11 cellular contexts compared by ENCODE assay signal in the genomic region with DNA sequence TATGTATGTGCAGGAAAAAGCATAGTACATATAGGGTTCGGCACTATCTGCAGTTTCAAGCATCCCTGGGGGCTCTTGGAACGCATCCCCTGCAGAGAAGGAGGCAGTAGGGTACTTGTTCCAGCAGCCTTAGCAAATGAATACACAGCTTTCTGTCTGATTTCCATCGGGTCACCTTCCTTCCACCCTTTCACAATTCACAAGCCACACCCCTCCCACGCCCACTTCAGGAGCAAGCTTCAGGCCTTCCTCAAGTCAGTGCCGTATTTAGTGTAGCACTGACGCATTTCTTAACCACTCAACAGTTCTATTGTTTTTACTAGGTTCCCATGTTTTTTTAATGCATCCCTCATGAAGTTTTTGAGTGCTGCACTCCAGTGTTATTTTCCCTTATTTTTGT.
DNase-seq lines count a peak whose midpoint lies in the region; ATAC-seq, FAIRE-seq and TF ChIP-seq lines count a peak whose summit lies in the region.
"Had no signal": no experiment of that assay in that cellular context is flagged by ENCODE, and none has a peak within 500 bp of the region (broad histone marks: within the 10 kb centered on the region; RNA-seq: fewer than 3 reads in every experiment).

No MANE protein-coding gene starts in this region.

- no peaks in the 10 kb centered on the region for H3K36me3 ChIP-seq in cardiac muscle cell
- no peaks in the 10 kb centered on the region for H3K36me3 ChIP-seq in left ventricle myocardium inferior
- H3K36me3 ChIP-seq in neuronal stem cell (replicated peaks in 1 of 2; ENCODE audit: control insufficient read depth in 2 of 2, insufficient read depth in 2 of 2, low read length in 2 of 2) = no peaks in the 10 kb centered on the region

- DNase-seq in cardiac muscle cell (ENCODE audit: low read depth in 1 of 2, low spot score in 1 of 2) = peak; percentile 57 to 81
- no peak for DNase-seq in left ventricle myocardium inferior
- peak; percentile 91 for DNase-seq in NCI-H2227 treated with DMSO at 0.1 percent for 48 hours (lab: John Stamatoyannopoulos, UW)
- DNase-seq in neuronal stem cell (ENCODE audit: low spot score) = peak; percentile 57
- DNase-seq in GM19239 (ENCODE audit: insufficient read length, low spot score) = no peak
- DNase-seq in stimulated activated CD8-positive, alpha-beta memory T cell treated with anti-CD3 and anti-CD28 coated beads, Interleukin-4, amount 100 ng/mL, for 48 hours = no peak

- peaks cover 16% of the 10 kb centered on the region for H3K4me1 Mint-ChIP-seq in dendritic cell treated with granulocyte-macrophage colony-stimulating factor and Interleukin-4, amounts not matched to agents 40 ng/mL and 50 ng/mL, for 4 days (ENCODE audit: low read depth)
- H3K4me1 Mint-ChIP-seq: CD4-positive, CD25-positive, alpha-beta regulatory T cell had no signal

- H4K8ac ChIP-seq in neuronal stem cell (ENCODE audit: low read depth, low read length) = no peak overlapping the region

- H2BK5ac ChIP-seq in neuronal stem cell (ENCODE audit: low read length) = no peak overlapping the region

- no peak overlapping the region for H3K9ac ChIP-seq in neuronal stem cell (ENCODE audit: low read depth, low read length, poor library complexity)
- H3K9ac ChIP-seq: parathyroid adenoma had no signal

- no peaks in the 10 kb centered on the region for H3K79me1 ChIP-seq in neuronal stem cell (ENCODE audit: low read depth, low read length)

- no peak overlapping the region for H3K23ac ChIP-seq in neuronal stem cell (ENCODE audit: low read depth, low read length, poor library complexity)

- WGBS in neuronal stem cell (ENCODE audit: extremely low coverage in 2 of 2, insufficient read length in 2 of 2, insufficient replicate concordance in 1 of 2), 2 donors = no CpG with 5 or more reads among the region's 6 CpGs

- no peak overlapping the region for H2AK5ac ChIP-seq in neuronal stem cell (ENCODE audit: low read depth, low read length)

- no peak overlapping the region for H2BK120ac ChIP-seq in neuronal stem cell (ENCODE audit: low read depth, low read length)

- intact Hi-C loops in left ventricle myocardium inferior (cut with micrococcal nuclease) = no loop called here
- intact Hi-C loops in dendritic cell treated with granulocyte-macrophage colony-stimulating factor and Interleukin-4, amounts not matched to agents 40 ng/mL and 50 ng/mL, for 4 days (cut with micrococcal nuclease) = loop anchor here (5.0 kb wide), 1 partner anchor 62 kb away; the partner anchor contains the start of gene CLMN

- H3K4me3 ChIP-seq in cardiac muscle cell (no peak overlapping the region), left ventricle myocardium inferior (no peak overlapping the region), neuronal stem cell (ENCODE audit: low read length in 2 of 2) (no peak overlapping the region)

- no peak overlapping the region for H3K18ac ChIP-seq in neuronal stem cell (ENCODE audit: low read length)

- peak overlapping the region; percentile 4 for H3K4me3 Mint-ChIP-seq in dendritic cell treated with granulocyte-macrophage colony-stimulating factor and Interleukin-4, amounts not matched to agents 40 ng/mL and 50 ng/mL, for 4 days
- H3K4me3 Mint-ChIP-seq: CD4-positive, CD25-positive, alpha-beta regulatory T cell had no signal

- no peaks in the 10 kb centered on the region for H3K36me3 Mint-ChIP-seq in dendritic cell treated with granulocyte-macrophage colony-stimulating factor and Interleukin-4, amounts not matched to agents 40 ng/mL and 50 ng/mL, for 4 days (ENCODE audit: low read depth)
- H3K36me3 Mint-ChIP-seq: CD4-positive, CD25-positive, alpha-beta regulatory T cell had no signal

- H3K27me3 Mint-ChIP-seq in dendritic cell treated with granulocyte-macrophage colony-stimulating factor and Interleukin-4, amounts not matched to agents 40 ng/mL and 50 ng/mL, for 4 days = no peaks in the 10 kb centered on the region
- H3K27me3 Mint-ChIP-seq: CD4-positive, CD25-positive, alpha-beta regulatory T cell had no signal

- no peaks in the 10 kb centered on the region for H3K9me3 ChIP-seq in cardiac muscle cell (ENCODE audit: low read depth)
- H3K9me3 ChIP-seq in left ventricle myocardium inferior (replicated peaks) = no peaks in the 10 kb centered on the region
- H3K9me3 ChIP-seq in neuronal stem cell (replicated peaks in 1 of 2; ENCODE audit: control insufficient read depth in 2 of 2, insufficient read depth in 1 of 2, low read depth in 1 of 2, low read length in 2 of 2) = peaks cover 0 to 2% of the 10 kb centered on the region in 2 donors

- ATAC-seq in HG03108 (IDR thresholded peaks at IDR 0.05; ENCODE audit: unreplicated experiment) = no peak

- H3K4me1 ChIP-seq in cardiac muscle cell (ENCODE audit: low read depth) = peaks cover 6% of the 10 kb centered on the region
- peaks cover 63% of the 10 kb centered on the region for H3K4me1 ChIP-seq in left ventricle myocardium inferior
- H3K4me1 ChIP-seq in neuronal stem cell (ENCODE audit: control insufficient read depth in 2 of 2, insufficient read depth in 1 of 2, low read depth in 1 of 2, low read length in 2 of 2) = peaks cover 29 to 36% of the 10 kb centered on the region in 2 donors
- H3K4me1 ChIP-seq: parathyroid adenoma had no signal

- no peak for FAIRE-seq in GM19239 (lab: Jason Lieb, UNC)

- H3K27ac ChIP-seq in cardiac muscle cell (no peak overlapping the region), left ventricle myocardium inferior (replicated peaks) (no peak overlapping the region), neuronal stem cell (replicated peaks; ENCODE audit: low read length) (no peak overlapping the region)
- H3K27ac ChIP-seq: parathyroid adenoma, VCaP had no signal

- no peak overlapping the region for H3K14ac ChIP-seq in neuronal stem cell (ENCODE audit: low read length)

- H2BK12ac ChIP-seq in neuronal stem cell (ENCODE audit: low read length) = no peak overlapping the region

- H2AFZ ChIP-seq in neuronal stem cell (ENCODE audit: low read length) = no peak overlapping the region
- H2AFZ ChIP-seq: parathyroid adenoma had no signal

- H4K91ac ChIP-seq in neuronal stem cell (ENCODE audit: low read depth, low read length, poor library complexity) = no peak overlapping the region

- H2BK15ac ChIP-seq in neuronal stem cell (ENCODE audit: low read length) = no peak overlapping the region

- H3K27ac Mint-ChIP-seq in dendritic cell treated with granulocyte-macrophage colony-stimulating factor and Interleukin-4, amounts not matched to agents 40 ng/mL and 50 ng/mL, for 4 days = no peak overlapping the region
- H3K27ac Mint-ChIP-seq: CD4-positive, CD25-positive, alpha-beta regulatory T cell had no signal

- H3K27me3 ChIP-seq in cardiac muscle cell = peaks cover 22% of the 10 kb centered on the region
- H3K27me3 ChIP-seq in left ventricle myocardium inferior (ENCODE audit: low read depth) = no peaks in the 10 kb centered on the region
- H3K27me3 ChIP-seq in neuronal stem cell (ENCODE audit: control insufficient read depth in 3 of 3, insufficient read depth in 3 of 3, low read depth in 1 of 3, low read length in 3 of 3) = peaks cover 0 to 4% (median 0%) of the 10 kb centered on the region in 3 experiments

- TF ChIP-seq CTCF in cardiac muscle cell (IDR thresholded peaks at IDR 0.05; ENCODE audit: low read depth, low read length) = no peak
- TF ChIP-seq CTCF in left ventricle myocardium inferior (IDR thresholded peaks at IDR 0.05; ENCODE audit: borderline replicate concordance) = no peak

- H3K4ac ChIP-seq in neuronal stem cell (ENCODE audit: low read length) = no peak overlapping the region

- no peak overlapping the region for H3K4me2 ChIP-seq in neuronal stem cell (ENCODE audit: insufficient read depth, low read length, poor library complexity, severe bottlenecking)

- no peaks in the 10 kb centered on the region for H3K9me3 Mint-ChIP-seq in dendritic cell treated with granulocyte-macrophage colony-stimulating factor and Interleukin-4, amounts not matched to agents 40 ng/mL and 50 ng/mL, for 4 days
- H3K9me3 Mint-ChIP-seq: CD4-positive, CD25-positive, alpha-beta regulatory T cell had no signal

Comparison
In these comparisons a context has a peak if more than half of its experiments do, and no peak if none do; other contexts are left out.
1. DNase-seq: peak in cardiac muscle cell (2 of 2), NCI-H2227 treated with DMSO at 0.1 percent for 48 hours (single experiment) and neuronal stem cell (single experiment); none in left ventricle myocardium inferior (single experiment), GM19239 (single experiment) and stimulated activated CD8-positive, alpha-beta memory T cell treated with anti-CD3 and anti-CD28 coated beads, Interleukin-4, amount 100 ng/mL, for 48 hours (single experiment).